Comparison of ENCODE assay signal across 8 cellular contexts in genomic region chr3:184314363-184314699, GRCh38. TPM values are rescaled to one million over a fixed set of nuclear protein-coding genes. Genes with fewer than 3 reads are reported as not detected.
A peak's percentile ranks its signal among the peaks of the same experiment; 100 is the strongest.
DNase-seq lines count a peak whose midpoint lies in the region; ATAC-seq and TF ChIP-seq lines count a peak whose summit lies in the region.

Gene EIF4G1 (plus strand): TSS chr3:184314606. CDS start chr3:184315797, 1,191 bp downstream.

- intact Hi-C loops in activated T-helper 2 cell treated with anti-CD3 and anti-CD28 coated beads, Interferon-gamma antibody, Interleukin-2, Interleukin-4, amounts not matched to agents 10 μg/mL and 5 μg/mL and 100 μg/mL, durations not matched to agents 14 hours and 24 hours and 36 hours (cut with micrococcal nuclease) = loop anchor here (1.0 to 2.0 kb wide), 4 partner anchors 15 to 65 kb away; partner anchors contain the start of genes EEF1AKMT4 and PSMD2

- no peak for TF ChIP-seq CTCF in RWPE2 (IDR thresholded peaks at IDR 0.05; ENCODE audit: poor library complexity, severe bottlenecking)

- no peaks in the 10 kb centered on the region for H3K9me3 Mint-ChIP-seq in activated T-helper 2 cell treated with anti-CD3 and anti-CD28 coated beads, Interferon-gamma antibody, Interleukin-2, Interleukin-4, amounts not matched to agents 10 μg/mL and 5 μg/mL and 100 μg/mL, durations not matched to agents 14 hours and 24 hours and 36 hours
- no peaks in the 10 kb centered on the region for H3K9me3 Mint-ChIP-seq in natural killer cell treated with Interleukin-12 subunit alpha and Interleukin-12 subunit beta and Interleukin-15 and Interleukin-18, amount 100 ng/mL, for 72 hours

- peaks cover 40% of the 10 kb centered on the region for H3K36me3 Mint-ChIP-seq in activated T-helper 2 cell treated with anti-CD3 and anti-CD28 coated beads, Interferon-gamma antibody, Interleukin-2, Interleukin-4, amounts not matched to agents 10 μg/mL and 5 μg/mL and 100 μg/mL, durations not matched to agents 14 hours and 24 hours and 36 hours (ENCODE audit: low read depth)
- peaks cover 15% of the 10 kb centered on the region for H3K36me3 Mint-ChIP-seq in natural killer cell treated with Interleukin-12 subunit alpha and Interleukin-12 subunit beta and Interleukin-15 and Interleukin-18, amount 100 ng/mL, for 72 hours

- peaks cover 7% of the 10 kb centered on the region for H3K4me1 ChIP-seq in RWPE2 (ENCODE audit: insufficient read depth, poor library complexity, severe bottlenecking)

- H3K27ac ChIP-seq in RWPE2 (ENCODE audit: poor library complexity, severe bottlenecking) = peak within 1 kb of the TSS; percentile 94

- H3K4me3 Mint-ChIP-seq in activated T-helper 2 cell treated with anti-CD3 and anti-CD28 coated beads, Interferon-gamma antibody, Interleukin-2, Interleukin-4, amounts not matched to agents 10 μg/mL and 5 μg/mL and 100 μg/mL, durations not matched to agents 14 hours and 24 hours and 36 hours (ENCODE audit: low read depth) = peak within 1 kb of the TSS; percentile 87
- peak within 1 kb of the TSS; percentile 93 for H3K4me3 Mint-ChIP-seq in natural killer cell treated with Interleukin-12 subunit alpha and Interleukin-12 subunit beta and Interleukin-15 and Interleukin-18, amount 100 ng/mL, for 72 hours

- no peaks in the 10 kb centered on the region for H3K27me3 ChIP-seq in RWPE2 (ENCODE audit: insufficient read depth, poor library complexity, severe bottlenecking)

- DNase-seq in Daoy (ENCODE audit: low read depth) (peak; percentile 97), H4 (ENCODE audit: low spot score) (peak; percentile 92), LoVo (ENCODE audit: low spot score) (peak; percentile 94), RWPE2 (ENCODE audit: low spot score) (peak; percentile 91), fibroblast of peridontal ligament (ENCODE audit: extremely low read depth) (peak; percentile 91)
- DNase-seq in activated T-helper 2 cell treated with anti-CD3 and anti-CD28 coated beads, Interferon-gamma antibody, Interleukin-2, Interleukin-4, amounts not matched to agents 10 μg/mL and 5 μg/mL and 100 μg/mL, durations not matched to agents 14 hours and 24 hours and 36 hours (ENCODE audit: low spot score) = peak; percentile 91
- DNase-seq in natural killer cell treated with Interleukin-12 subunit alpha and Interleukin-12 subunit beta and Interleukin-15 and Interleukin-18, amount 100 ng/mL, for 72 hours (ENCODE audit: low spot score) = peak; percentile 97
- DNase-seq in stimulated activated naive CD8-positive, alpha-beta T cell treated with anti-CD3 and anti-CD28 coated beads, Interleukin-15, Interleukin-2, amounts not matched to agents 100 U/mL and 50 U/mL, for 24 hours = peak; percentile 95

- H3K4me1 Mint-ChIP-seq in activated T-helper 2 cell treated with anti-CD3 and anti-CD28 coated beads, Interferon-gamma antibody, Interleukin-2, Interleukin-4, amounts not matched to agents 10 μg/mL and 5 μg/mL and 100 μg/mL, durations not matched to agents 14 hours and 24 hours and 36 hours (ENCODE audit: low read depth) = peaks cover 22% of the 10 kb centered on the region
- H3K4me1 Mint-ChIP-seq in natural killer cell treated with Interleukin-12 subunit alpha and Interleukin-12 subunit beta and Interleukin-15 and Interleukin-18, amount 100 ng/mL, for 72 hours (ENCODE audit: low read depth in 2 of 2) = peaks cover 24 to 25% of the 10 kb centered on the region in 2 donors

- H3K9me3 ChIP-seq in RWPE2 (ENCODE audit: severe bottlenecking) = no peaks in the 10 kb centered on the region

- peaks cover 44% of the 10 kb centered on the region for H3K36me3 ChIP-seq in RWPE2 (ENCODE audit: low read depth)

- peak within 1 kb of the TSS; percentile 86 for H3K27ac Mint-ChIP-seq in activated T-helper 2 cell treated with anti-CD3 and anti-CD28 coated beads, Interferon-gamma antibody, Interleukin-2, Interleukin-4, amounts not matched to agents 10 μg/mL and 5 μg/mL and 100 μg/mL, durations not matched to agents 14 hours and 24 hours and 36 hours
- H3K27ac Mint-ChIP-seq in natural killer cell treated with Interleukin-12 subunit alpha and Interleukin-12 subunit beta and Interleukin-15 and Interleukin-18, amount 100 ng/mL, for 72 hours = peak within 1 kb of the TSS; percentile 71 to 81

- H3K27me3 Mint-ChIP-seq in activated T-helper 2 cell treated with anti-CD3 and anti-CD28 coated beads, Interferon-gamma antibody, Interleukin-2, Interleukin-4, amounts not matched to agents 10 μg/mL and 5 μg/mL and 100 μg/mL, durations not matched to agents 14 hours and 24 hours and 36 hours (ENCODE audit: low read depth) = no peaks in the 10 kb centered on the region
- H3K27me3 Mint-ChIP-seq in natural killer cell treated with Interleukin-12 subunit alpha and Interleukin-12 subunit beta and Interleukin-15 and Interleukin-18, amount 100 ng/mL, for 72 hours = no peaks in the 10 kb centered on the region

- ATAC-seq in RWPE2 (ENCODE audit: low read depth) = peak; percentile 72
- ATAC-seq in natural killer cell treated with Interleukin-12 subunit alpha and Interleukin-12 subunit beta and Interleukin-15 and Interleukin-18, amount 100 ng/mL, for 72 hours = peak; percentile 93 to 97
- peak; percentile 89 for ATAC-seq in stimulated activated naive CD8-positive, alpha-beta T cell treated with anti-CD3 and anti-CD28 coated beads, Interleukin-15, Interleukin-2, amounts not matched to agents 100 U/mL and 50 U/mL, for 24 hours

- H3K4me3 ChIP-seq in RWPE2 (ENCODE audit: severe bottlenecking) = peak within 1 kb of the TSS; percentile 97

RNA-seq across cellular contexts. Expression of gene EIF4G1, which starts in this region (rescaled TPM):
- total RNA-seq in Daoy (2014; rRNA removed; shearing (Covaris generic)) = 320 and 355 TPM in 2 replicates
- total RNA-seq in H4 (2014; rRNA removed; shearing (Covaris generic)) = 216 and 235 TPM in 2 replicates
- total RNA-seq in activated T-helper 2 cell treated with anti-CD3 and anti-CD28 coated beads, Interferon-gamma antibody, Interleukin-2, Interleukin-4, amounts not matched to agents 10 μg/mL and 5 μg/mL and 100 μg/mL, durations not matched to agents 14 hours and 24 hours and 36 hours = 624 and 628 TPM in 2 replicates
- total RNA-seq in natural killer cell treated with Interleukin-12 subunit alpha and Interleukin-12 subunit beta and Interleukin-15 and Interleukin-18, amount 100 ng/mL, for 72 hours = 100 to 1,000 TPM; 535 to 855 TPM

Comparison
In these comparisons a context has a peak if more than half of its experiments do, and no peak if none do; other contexts are left out.
1. Peak in every context shown above with its lines: DNase-seq, ATAC-seq, H3K4me3 ChIP-seq and H3K27ac ChIP-seq.